16 cellular contexts compared by ENCODE assay signal in genomic region chr1:29944253-29944652, GRCh38.
DNase-seq lines count a peak whose midpoint lies in the region; ATAC-seq, FAIRE-seq and TF ChIP-seq lines count a peak whose summit lies in the region.
"Had no signal": no experiment of that assay in that cellular context is flagged by ENCODE, and none has a peak within 500 bp of the region (broad histone marks: within the 10 kb centered on the region; RNA-seq: fewer than 3 reads in every experiment).

No MANE protein-coding gene starts in this region.

- no peaks in the 10 kb centered on the region for H3F3A ChIP-seq in MM.1S (ENCODE audit: insufficient read depth, low read length)

- WGBS in H9 (ENCODE audit: extremely low coverage, insufficient read length, low lambda C conversion rate) = no CpG with 5 or more reads among the region's 10 CpGs
- no CpG with 5 or more reads among the region's 10 CpGs for WGBS in neuronal stem cell (ENCODE audit: extremely low coverage in 2 of 2, insufficient read length in 2 of 2, insufficient replicate concordance in 1 of 2), 2 donors

- H3K79me2 ChIP-seq in H9 (ENCODE audit: insufficient read depth, low read length) (no peaks in the 10 kb centered on the region), MM.1S (ENCODE audit: low read length) (no peaks in the 10 kb centered on the region)

- H3K79me1 ChIP-seq in H9 (ENCODE audit: insufficient read depth, low read depth, low read length, poor library complexity, severe bottlenecking) (no peaks in the 10 kb centered on the region), neuronal stem cell (ENCODE audit: low read depth, low read length) (no peaks in the 10 kb centered on the region)

- H3K23me2 ChIP-seq in H9 (ENCODE audit: insufficient read length, low read depth, low read length, poor library complexity, severe bottlenecking) = no peaks in the 10 kb centered on the region

- H3T11ph ChIP-seq in H9 (ENCODE audit: low read length) = no peak overlapping the region

- no peaks in the 10 kb centered on the region for H3K9me3 ChIP-seq in H9 (ENCODE audit: control insufficient read depth, low read depth, low read length)
- H3K9me3 ChIP-seq in MM.1S (replicated peaks; ENCODE audit: insufficient read depth, low read length) = no peaks in the 10 kb centered on the region
- no peaks in the 10 kb centered on the region for H3K9me3 ChIP-seq in neuronal stem cell (replicated peaks in 1 of 2; ENCODE audit: control insufficient read depth in 2 of 2, insufficient read depth in 1 of 2, low read depth in 1 of 2, low read length in 2 of 2)
- H3K9me3 ChIP-seq in left lung = no peaks in the 10 kb centered on the region
- H3K9me3 ChIP-seq: BLaER1, Caco-2 had no signal

- H3K14ac ChIP-seq in H9 (ENCODE audit: insufficient read depth, low read length) (no peak overlapping the region), neuronal stem cell (ENCODE audit: low read length) (no peak overlapping the region)

- H4K5ac ChIP-seq in H9 (ENCODE audit: insufficient read length, low read depth, low read length) = no peak overlapping the region

- H3K27me3 ChIP-seq in H9 (ENCODE audit: insufficient read depth, low read length) (no peaks in the 10 kb centered on the region), MM.1S (replicated peaks; ENCODE audit: insufficient read depth, low read length) (peaks cover 32% of the 10 kb centered on the region), bronchial epithelial cell (ENCODE audit: control insufficient read depth, insufficient read depth, low read length) (no peaks in the 10 kb centered on the region), neuronal stem cell (ENCODE audit: control insufficient read depth in 3 of 3, insufficient read depth in 3 of 3, low read depth in 1 of 3, low read length in 3 of 3) (no peaks in the 10 kb centered on the region), left lung (peaks cover 0 to 71% of the 10 kb centered on the region in 2 donors)
- H3K27me3 ChIP-seq: BLaER1 had no signal

- H4K20me1 ChIP-seq in H9 (ENCODE audit: control insufficient read depth, insufficient read depth, insufficient read length) = no peaks in the 10 kb centered on the region
- H4K20me1 ChIP-seq in MM.1S (ENCODE audit: insufficient read depth, low read length) = no peaks in the 10 kb centered on the region
- H4K20me1 ChIP-seq: BLaER1 had no signal

- TF ChIP-seq CTCF in H9 (conservative IDR thresholded peaks at IDR 0.05) (no peak), MM.1S (IDR thresholded peaks at IDR 0.05; ENCODE audit: low read length) (no peak), bronchial epithelial cell (IDR thresholded peaks at IDR 0.05; ENCODE audit: insufficient read depth, low read length, severe bottlenecking) (no peak), left lung (IDR thresholded peaks at IDR 0.05) (no peak)

- intact Hi-C loops in left lung (cut with DNase I) = no loop called here

- no peak overlapping the region for H3K4me3 Mint-ChIP-seq in H9
- H3K4me3 Mint-ChIP-seq: CD8-positive, alpha-beta memory T cell had no signal

- H3K9me3 Mint-ChIP-seq in H9 = no peaks in the 10 kb centered on the region

- H2BK20ac ChIP-seq in H9 (ENCODE audit: low read depth, low read length, poor library complexity, severe bottlenecking) = no peak overlapping the region

- H2BK12ac ChIP-seq in H9 (ENCODE audit: insufficient read length, low read depth, low read length) (no peak overlapping the region), neuronal stem cell (ENCODE audit: low read length) (no peak overlapping the region)

- ATAC-seq in left lung (no peak), GM21723 (IDR thresholded peaks at IDR 0.05; ENCODE audit: unreplicated experiment) (no peak)
- ATAC-seq: GM12878, HCT116 had no signal

- peaks cover 4% of the 10 kb centered on the region for H3K27me3 Mint-ChIP-seq in H9 (ENCODE audit: low read depth)

- H2AK5ac ChIP-seq in H9 (ENCODE audit: insufficient read length, low read length) (no peak overlapping the region), neuronal stem cell (ENCODE audit: low read depth, low read length) (peak overlapping the region; percentile 16)

- H2BK5ac ChIP-seq in H9 (ENCODE audit: insufficient read length, low read length) = no peak overlapping the region
- no peak overlapping the region for H2BK5ac ChIP-seq in neuronal stem cell (ENCODE audit: low read length)

- H3K4me3 ChIP-seq in MM.1S (ENCODE audit: low read length) = no peak overlapping the region
- no peak overlapping the region for H3K4me3 ChIP-seq in bronchial epithelial cell (ENCODE audit: low read depth, low read length)
- no peak overlapping the region for H3K4me3 ChIP-seq in neuronal stem cell (ENCODE audit: low read length in 2 of 2)
- no peak overlapping the region for H3K4me3 ChIP-seq in left lung
- H3K4me3 ChIP-seq: BLaER1, GM12878 had no signal

- H3K4ac ChIP-seq in H9 (ENCODE audit: low read depth, low read length) (no peak overlapping the region), neuronal stem cell (ENCODE audit: low read length) (no peak overlapping the region)

- H3K36me3 Mint-ChIP-seq in H9 (ENCODE audit: insufficient read depth in 1 of 3, low read depth in 3 of 3) = no peaks in the 10 kb centered on the region
- H3K36me3 Mint-ChIP-seq: CD8-positive, alpha-beta memory T cell had no signal

- H3K9ac ChIP-seq in H9 (ENCODE audit: extremely low read depth, insufficient read length, low read length) (no peak overlapping the region), MM.1S (ENCODE audit: low read length) (no peak overlapping the region), neuronal stem cell (ENCODE audit: low read depth, low read length, poor library complexity) (no peak overlapping the region)
- H3K9ac ChIP-seq: BLaER1 had no signal

- H3K27ac ChIP-seq in H9 (ENCODE audit: insufficient read length, low read depth, low read length) = no peak overlapping the region
- H3K27ac ChIP-seq in MM.1S (ENCODE audit: low read length) = no peak overlapping the region
- H3K27ac ChIP-seq in neuronal stem cell (replicated peaks; ENCODE audit: low read length) = no peak overlapping the region
- H3K27ac ChIP-seq in left lung = no peak overlapping the region
- H3K27ac ChIP-seq: BLaER1 had no signal

- H3K18ac ChIP-seq in H9 (ENCODE audit: insufficient read length, low read depth, low read length) (no peak overlapping the region), neuronal stem cell (ENCODE audit: low read length) (no peak overlapping the region)

- no peak overlapping the region for H2AFZ ChIP-seq in H9 (ENCODE audit: low read length)
- peak overlapping the region; percentile 8; the same call in 1 of the 2 replicates for H2AFZ ChIP-seq in MM.1S (ENCODE audit: low read length)
- H2AFZ ChIP-seq in neuronal stem cell (ENCODE audit: low read length) = peak overlapping the region; percentile 70

- H3K56ac ChIP-seq in H9 (ENCODE audit: insufficient read length, low read depth, low read length) = no peak overlapping the region

- H3K36me3 ChIP-seq in MM.1S (replicated peaks; ENCODE audit: insufficient read depth, low read length) = no peaks in the 10 kb centered on the region
- no peaks in the 10 kb centered on the region for H3K36me3 ChIP-seq in bronchial epithelial cell (ENCODE audit: control insufficient read depth, insufficient read depth, low read length)
- no peaks in the 10 kb centered on the region for H3K36me3 ChIP-seq in neuronal stem cell (replicated peaks in 1 of 2; ENCODE audit: control insufficient read depth in 2 of 2, insufficient read depth in 2 of 2, low read length in 2 of 2)
- H3K36me3 ChIP-seq in left lung = no peaks in the 10 kb centered on the region
- H3K36me3 ChIP-seq: BLaER1 had no signal

- DNase-seq in H9 (no peak), MM.1S (no peak), bronchial epithelial cell (ENCODE audit: low read depth) (no peak), neuronal stem cell (ENCODE audit: low spot score) (no peak), left lung (no peak), GM19240 (ENCODE audit: insufficient read length, low spot score) (no peak)
- DNase-seq: Caco-2; CD8-positive, alpha-beta memory T cell; DMS53; KBM-7 had no signal

- H3K4me2 ChIP-seq in H9 (ENCODE audit: insufficient read depth, insufficient read length, low read length) (no peak overlapping the region), MM.1S (ENCODE audit: low read depth, low read length) (peak overlapping the region; percentile 39; the same call in 1 of the 2 replicates), neuronal stem cell (ENCODE audit: insufficient read depth, low read length, poor library complexity, severe bottlenecking) (no peak overlapping the region)
- H3K4me2 ChIP-seq: BLaER1 had no signal

- no peaks in the 10 kb centered on the region for H3K9me2 ChIP-seq in MM.1S (replicated peaks; ENCODE audit: insufficient read depth, low read length)

- H4K8ac ChIP-seq in H9 (replicated peaks; ENCODE audit: insufficient read length, low read depth, low read length) (no peak overlapping the region), neuronal stem cell (ENCODE audit: low read depth, low read length) (no peak overlapping the region)

- FAIRE-seq in bronchial epithelial cell (lab: Jason Lieb, UNC) = peak; percentile 95
- FAIRE-seq: GM12878, GM18507, HTR-8/SVneo had no signal

- peak overlapping the region in 2 of 3 experiments; percentile 16 to 37; a peak in 2 of 7 replicates for H3K27ac Mint-ChIP-seq in H9
- H3K27ac Mint-ChIP-seq: CD8-positive, alpha-beta memory T cell had no signal

- no peak overlapping the region for H2BK15ac ChIP-seq in H9 (ENCODE audit: low read depth, low read length)
- H2BK15ac ChIP-seq in neuronal stem cell (ENCODE audit: low read length) = peak overlapping the region; percentile 84

- H3K4me1 ChIP-seq in H9 (ENCODE audit: insufficient read depth, low read length) (peaks cover 8% of the 10 kb centered on the region; the same call in 1 of the 2 replicates), MM.1S (ENCODE audit: low read length) (no peaks in the 10 kb centered on the region), neuronal stem cell (ENCODE audit: control insufficient read depth in 2 of 2, insufficient read depth in 1 of 2, low read depth in 1 of 2, low read length in 2 of 2) (peaks cover 0 to 13% of the 10 kb centered on the region in 2 donors), left lung (no peaks in the 10 kb centered on the region)
- H3K4me1 ChIP-seq: BLaER1, Caco-2 had no signal

- no peak overlapping the region for H3K23ac ChIP-seq in H9 (ENCODE audit: insufficient read length, low read depth, low read length)
- no peak overlapping the region for H3K23ac ChIP-seq in neuronal stem cell (ENCODE audit: low read depth, low read length, poor library complexity)

- peaks cover 28 to 34% of the 10 kb centered on the region in 2 experiments for H3K4me1 Mint-ChIP-seq in H9
- H3K4me1 Mint-ChIP-seq: CD8-positive, alpha-beta memory T cell had no signal

- no peak overlapping the region for H2BK120ac ChIP-seq in H9 (ENCODE audit: low read depth, low read length, poor library complexity, severe bottlenecking)
- no peak overlapping the region for H2BK120ac ChIP-seq in neuronal stem cell (ENCODE audit: low read depth, low read length)

- H4K91ac ChIP-seq in H9 (ENCODE audit: insufficient read length, low read depth, low read length) (no peak overlapping the region), neuronal stem cell (ENCODE audit: low read depth, low read length, poor library complexity) (no peak overlapping the region)
